Comparison of ENCODE assay signal across 32 cellular contexts in genomic region chr17:9254841-9255240, GRCh38.
"Had no signal": no experiment of that assay in that cellular context is flagged by ENCODE, and none has a peak within 500 bp of the region (broad histone marks: within the 10 kb centered on the region; RNA-seq: fewer than 3 reads in every experiment).

No MANE protein-coding gene starts in this region.

- H3K4me1 ChIP-seq: adrenal gland, body of pancreas, breast epithelium had no signal

- ATAC-seq: activated CD4-positive, alpha-beta T cell treated with anti-CD3 and anti-CD28 coated beads for 36 hours; activated CD8-positive, alpha-beta memory T cell treated with anti-CD3 and anti-CD28 coated beads, Interleukin-2, amount 10 ng/mL, durations not matched to agents 7 days and 5 days; activated CD8-positive, alpha-beta T cell treated with anti-CD3 and anti-CD28 coated beads, Interleukin-2, amount 10 ng/mL, durations not matched to agents 7 days and 5 days; activated naive CD8-positive, alpha-beta T cell treated with anti-CD3 and anti-CD28 coated beads, Interleukin-2, amount 50 U/mL, for 24 hours; body of pancreas; esophagus mucosa; gastroesophageal sphincter; heart right ventricle; T-helper 17 cell had no signal

- DNase-seq: activated CD4-positive, alpha-beta memory T cell treated with anti-CD3 and anti-CD28 coated beads for 36 hours; activated CD4-positive, alpha-beta T cell treated with anti-CD3 and anti-CD28 coated beads for 36 hours; activated CD4-positive, alpha-beta T cell treated with anti-CD3 and anti-CD28 coated beads, Interleukin-2, amount 10 ng/mL, durations not matched to agents 24 days and 14 days; activated CD4-positive, CD25-positive, alpha-beta regulatory T cell; activated CD4-positive, CD25-positive, alpha-beta regulatory T cell treated with anti-CD3 and anti-CD28 coated beads, Interleukin-2, amount 50 U/mL, for 72 hours; activated CD8-positive, alpha-beta memory T cell treated with anti-CD3 and anti-CD28 coated beads, Interleukin-2, amount 10 ng/mL, durations not matched to agents 7 days and 5 days; activated CD8-positive, alpha-beta memory T cell treated with anti-CD3 and anti-CD28 coated beads, Interleukin-2, amount 50 U/mL, for 4 hours; activated CD8-positive, alpha-beta T cell treated with anti-CD3 and anti-CD28 coated beads, Interleukin-2, amount 10 ng/mL, durations not matched to agents 7 days and 5 days; activated effector memory CD4-positive, alpha-beta T cell treated with anti-CD3 and anti-CD28 coated beads, Interleukin-2, amount 50 U/mL, for 16 hours; activated naive CD4-positive, alpha-beta T cell treated with anti-CD3 and anti-CD28 coated beads for 36 hours; activated naive CD8-positive, alpha-beta T cell treated with anti-CD3 and anti-CD28 coated beads for 36 hours; activated naive CD8-positive, alpha-beta T cell treated with anti-CD3 and anti-CD28 coated beads, Interleukin-2, amount 50 U/mL, for 24 hours; activated T-cell treated with anti-CD3 and anti-CD28 coated beads, Interleukin-2, amount 50 U/mL, for 1 hour; activated T-cell treated with anti-CD3 and anti-CD28 coated beads, Interleukin-2, amount 50 U/mL, for 48 hours; adrenal gland; amygdala; aorta; body of pancreas; central memory CD4-positive, alpha-beta T cell; cerebellar nuclear complex; colonic mucosa; effector CD8-positive, alpha-beta T cell; foreskin melanocyte; heart right ventricle; T-helper 1 cell; T-helper 17 cell; T1000 had no signal

- H3K36me3 ChIP-seq: adrenal gland, breast epithelium, cardiac muscle cell, colonic mucosa had no signal

- H3K27ac ChIP-seq: adrenal gland, body of pancreas, breast epithelium, cardiac muscle cell, colonic mucosa, heart right ventricle had no signal

- H3K9me3 ChIP-seq: adrenal gland, body of pancreas, breast epithelium, colonic mucosa, gastroesophageal sphincter, heart right ventricle had no signal

- H3K27me3 ChIP-seq: adrenal gland, body of pancreas, breast epithelium, cardiac muscle cell, colonic mucosa, gastroesophageal sphincter, heart right ventricle had no signal

- H3K4me3 ChIP-seq: adrenal gland, body of pancreas, breast epithelium, cardiac muscle cell, colonic mucosa, gastroesophageal sphincter, heart right ventricle had no signal

- FAIRE-seq: endometrium had no signal
